13 cellular contexts compared by ENCODE assay signal in the genomic region with DNA sequence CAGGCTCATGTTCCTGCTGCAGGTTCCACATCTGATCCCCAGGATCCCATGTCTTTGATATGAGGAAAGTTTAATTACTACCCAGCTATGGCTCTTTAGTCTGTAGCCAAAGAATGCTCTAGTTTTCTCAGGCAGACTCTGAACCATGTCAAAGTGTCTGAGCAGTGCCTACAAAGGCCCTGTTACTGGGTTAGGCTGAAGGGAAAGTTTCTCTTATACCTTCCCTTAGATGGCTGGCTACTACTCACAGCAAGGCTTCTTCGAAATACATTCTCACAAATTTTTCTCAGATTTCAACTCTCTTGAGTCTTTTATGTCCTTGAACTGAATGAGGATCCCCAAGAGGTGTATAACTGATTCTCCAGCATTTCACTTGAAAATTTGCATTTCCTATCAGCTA.
DNase-seq lines count a peak whose midpoint lies in the region; ATAC-seq lines count a peak whose summit lies in the region.
"Had no signal": no experiment of that assay in that cellular context is flagged by ENCODE, and none has a peak within 500 bp of the region (broad histone marks: within the 10 kb centered on the region; RNA-seq: fewer than 3 reads in every experiment).

No MANE protein-coding gene starts in this region.

- H3K4me3 Mint-ChIP-seq in T-cell, result no peak overlapping the region
- H3K4me3 Mint-ChIP-seq in stimulated activated memory B cell treated with anti-CD40 and anti-IgM and Interleukin-4, amounts not matched to agents 10 μg/mL and 1 μg/mL and 100 μg/mL, for 72 hours, result no peak overlapping the region
- H3K4me3 Mint-ChIP-seq: activated T-cell treated with anti-CD3 and anti-CD28 coated beads, Interleukin-2, amount 50 U/mL, for 4 hours; GM23338 had no signal

- H3K9ac ChIP-seq in BLaER1 treated with 17β-estradiol and CSF1 and Interleukin-3, amounts not matched to agents 10 nM and 100 nM, result peak overlapping the region in 1 of 11 experiments; percentile 18; a peak in 1 of 22 replicates

- no peaks in the 10 kb centered on the region for H3K9me3 ChIP-seq in BLaER1 treated with 17β-estradiol and CSF1 and Interleukin-3, amounts not matched to agents 10 nM and 100 nM (replicated peaks in 1 of 11)

- CTCF ChIA-PET in T-cell (lab: Charles Lee), result no interaction called here

- ATAC-seq in GM21423 (IDR thresholded peaks at IDR 0.05; ENCODE audit: unreplicated experiment) (peak; percentile 22), HG03196 (IDR thresholded peaks at IDR 0.05; ENCODE audit: unreplicated experiment) (peak; percentile 40), T-cell (replicated peaks in 1 of 4) (no peak), GM18873 (IDR thresholded peaks at IDR 0.05; ENCODE audit: low FRiP score, unreplicated experiment) (no peak)
- no peak for ATAC-seq in stimulated activated memory B cell treated with anti-CD40 and anti-IgM and Interleukin-4, amounts not matched to agents 10 μg/mL and 1 μg/mL and 100 μg/mL, for 72 hours
- ATAC-seq: GM23338 had no signal

- no peaks in the 10 kb centered on the region for H3K27me3 ChIP-seq in BLaER1 treated with 17β-estradiol and CSF1 and Interleukin-3, amounts not matched to agents 10 nM and 100 nM

- no peaks in the 10 kb centered on the region for H4K20me1 ChIP-seq in BLaER1 treated with 17β-estradiol and CSF1 and Interleukin-3, amounts not matched to agents 10 nM and 100 nM

- H3K27me3 Mint-ChIP-seq in T-cell, result no peaks in the 10 kb centered on the region
- H3K27me3 Mint-ChIP-seq in stimulated activated memory B cell treated with anti-CD40 and anti-IgM and Interleukin-4, amounts not matched to agents 10 μg/mL and 1 μg/mL and 100 μg/mL, for 72 hours, result no peaks in the 10 kb centered on the region

- H3K4me3 ChIP-seq in BLaER1 treated with 17β-estradiol and CSF1 and Interleukin-3, amounts not matched to agents 10 nM and 100 nM, result 0 out of 20 replicates have a peak overlapping the region, but pooled peaks of 1 of the 10 experiments have one; percentile 0
- H3K4me3 ChIP-seq: GM23338 had no signal

- no peaks in the 10 kb centered on the region for H3K36me3 ChIP-seq in BLaER1 treated with 17β-estradiol and CSF1 and Interleukin-3, amounts not matched to agents 10 nM and 100 nM

- no peak for DNase-seq in epithelial cell of prostate (ENCODE audit: low read depth, low spot score)
- no peak for DNase-seq in T-cell
- no peak for DNase-seq in NCI-H1092 treated with DMSO at 0.1 percent for 48 hours (lab: John Stamatoyannopoulos, UW)
- DNase-seq: activated T-cell treated with anti-CD3 and anti-CD28 coated beads, Interleukin-2, amount 50 U/mL, for 4 hours; NCI-H526; occipital lobe; T-helper 2 cell had no signal

- POLR2A ChIA-PET in T-cell (lab: Charles Lee), result no interaction called here

- H3K27ac ChIP-seq in BLaER1 treated with 17β-estradiol and CSF1 and Interleukin-3, amounts not matched to agents 10 nM and 100 nM, result peak overlapping the region in 8 of 11 experiments; percentile 1 to 65 (median 46); a peak in 13 of 22 replicates
- peak overlapping the region; percentile 48 for H3K27ac ChIP-seq in epithelial cell of prostate

- H3K4me2 ChIP-seq in BLaER1 treated with 17β-estradiol and CSF1 and Interleukin-3, amounts not matched to agents 10 nM and 100 nM, result peak overlapping the region in 9 of 11 experiments; percentile 1 to 78 (median 50); a peak in 14 of 22 replicates
- H3K4me2 ChIP-seq: GM23338 had no signal

- H3K4me1 Mint-ChIP-seq in T-cell, result no peaks in the 10 kb centered on the region
- no peaks in the 10 kb centered on the region for H3K4me1 Mint-ChIP-seq in stimulated activated memory B cell treated with anti-CD40 and anti-IgM and Interleukin-4, amounts not matched to agents 10 μg/mL and 1 μg/mL and 100 μg/mL, for 72 hours
- H3K4me1 Mint-ChIP-seq: GM23338 had no signal

- H3K36me3 Mint-ChIP-seq in T-cell, result no peaks in the 10 kb centered on the region
- H3K36me3 Mint-ChIP-seq in stimulated activated memory B cell treated with anti-CD40 and anti-IgM and Interleukin-4, amounts not matched to agents 10 μg/mL and 1 μg/mL and 100 μg/mL, for 72 hours, result no peaks in the 10 kb centered on the region

- peaks cover 0 to 31% (median 12%) of the 10 kb centered on the region in 10 experiments; a peak in 13 of 20 replicates for H3K4me1 ChIP-seq in BLaER1 treated with 17β-estradiol and CSF1 and Interleukin-3, amounts not matched to agents 10 nM and 100 nM

- peaks cover 0 to 3% (median 0%) of the 10 kb centered on the region in 3 donors for H3K9me3 Mint-ChIP-seq in T-cell
- no peaks in the 10 kb centered on the region for H3K9me3 Mint-ChIP-seq in stimulated activated memory B cell treated with anti-CD40 and anti-IgM and Interleukin-4, amounts not matched to agents 10 μg/mL and 1 μg/mL and 100 μg/mL, for 72 hours
- H3K9me3 Mint-ChIP-seq: activated T-cell treated with anti-CD3 and anti-CD28 coated beads, Interleukin-2, amount 50 U/mL, for 4 hours; GM23338 had no signal

- no peak overlapping the region for H3K27ac Mint-ChIP-seq in T-cell
- H3K27ac Mint-ChIP-seq in stimulated activated memory B cell treated with anti-CD40 and anti-IgM and Interleukin-4, amounts not matched to agents 10 μg/mL and 1 μg/mL and 100 μg/mL, for 72 hours, result no peak overlapping the region
- H3K27ac Mint-ChIP-seq: GM23338 had no signal

Comparison
In these comparisons a context has a peak if more than half of its experiments do, and no peak if none do; other contexts are left out.
1. ATAC-seq: peak in GM21423 (single experiment) and HG03196 (single experiment); none in T-cell (0 of 4), GM18873 (single experiment) and stimulated activated memory B cell treated with anti-CD40 and anti-IgM and Interleukin-4, amounts not matched to agents 10 μg/mL and 1 μg/mL and 100 μg/mL, for 72 hours (single experiment).